Comparison of ENCODE assay signal across 1 cellular context in genomic region chr3:97914390-97914789, GRCh38.
TF ChIP-seq lines count a peak whose summit lies in the region.

No MANE protein-coding gene starts in this region.

TF ChIP-seq in HCT116, 20 proteins besides CTCF, POLR2A, EP300 and RAD21 (continued from another document):
- TF ChIP-seq REST (IDR thresholded peaks at IDR 0.05; ENCODE audit: low read depth) = no peak
